26 cellular contexts compared by ENCODE assay signal in genomic region chr1:7642418-7642704, GRCh38.
"Had no signal": no experiment of that assay in that cellular context is flagged by ENCODE, and none has a peak within 500 bp of the region (broad histone marks: within the 10 kb centered on the region; RNA-seq: fewer than 3 reads in every experiment).

No MANE protein-coding gene starts in this region.

- H3K27me3 ChIP-seq: pancreas, upper lobe of right lung had no signal

- DNase-seq: hypothalamus; immature natural killer cell; left ventricle myocardium inferior; mesendoderm; naive B cell; natural killer cell; occipital lobe; pancreas; retina; stimulated activated CD4-positive, alpha-beta T cell treated with anti-CD3 and anti-CD28 coated beads, Interleukin-4, amount 100 ng/mL, for 24 hours; stimulated activated naive CD4-positive, alpha-beta T cell; tibial artery; trophoblast cell; upper lobe of right lung had no signal

- H3K36me3 ChIP-seq: left ventricle myocardium inferior, neutrophil, pancreas, prostate gland, suprapubic skin, thoracic aorta, tibial artery, upper lobe of right lung had no signal

- H3K4me3 ChIP-seq: left ventricle myocardium inferior, lung, pancreas, prostate gland, skin epidermis, suprapubic skin, thoracic aorta, tibial artery, upper lobe of right lung had no signal

- H3K27me3 Mint-ChIP-seq: stimulated activated naive CD8-positive, alpha-beta T cell treated with anti-CD3 and anti-CD28 coated beads, Interleukin-15, Interleukin-2, amounts not matched to agents 100 ng/mL and 50 ng/mL, for 24 hours had no signal

- H3K9me3 Mint-ChIP-seq: immature natural killer cell; mesothelial cell of epicardium; natural killer cell; nephron progenitor cell; stimulated activated effector memory CD8-positive, alpha-beta T cell treated with anti-CD3 and anti-CD28 coated beads, Interleukin-12 subunit alpha, Interleukin-12 subunit beta, amount 100 ng/mL, for 72 hours; stimulated activated naive CD8-positive, alpha-beta T cell treated with anti-CD3 and anti-CD28 coated beads, Interleukin-15, Interleukin-2, amounts not matched to agents 100 ng/mL and 50 ng/mL, for 24 hours had no signal

- H3K36me3 Mint-ChIP-seq: immature natural killer cell; mesothelial cell of epicardium; naive B cell; natural killer cell; stimulated activated effector memory CD8-positive, alpha-beta T cell treated with anti-CD3 and anti-CD28 coated beads, Interleukin-12 subunit alpha, Interleukin-12 subunit beta, amount 100 ng/mL, for 72 hours had no signal

- H3K4me1 ChIP-seq: pancreas, prostate gland, suprapubic skin had no signal

- H3K27ac Mint-ChIP-seq: immature natural killer cell; naive B cell; natural killer cell; nephron progenitor cell; stimulated activated effector memory CD8-positive, alpha-beta T cell treated with anti-CD3 and anti-CD28 coated beads, Interleukin-12 subunit alpha, Interleukin-12 subunit beta, amount 100 ng/mL, for 72 hours; stimulated activated naive CD8-positive, alpha-beta T cell treated with anti-CD3 and anti-CD28 coated beads, Interleukin-15, Interleukin-2, amounts not matched to agents 100 ng/mL and 50 ng/mL, for 24 hours had no signal

- H3K27ac ChIP-seq: left ventricle myocardium inferior, neutrophil, pancreas, prostate gland, skin epidermis, suprapubic skin, thoracic aorta, tibial artery, upper lobe of right lung had no signal

- H3K9me3 ChIP-seq: neutrophil, pancreas, prostate gland, suprapubic skin, thoracic aorta, tibial artery, upper lobe of right lung had no signal

- ATAC-seq: natural killer cell; right cardiac atrium; sciatic nerve; stimulated activated effector memory CD8-positive, alpha-beta T cell treated with anti-CD3 and anti-CD28 coated beads, Interleukin-12 subunit alpha, Interleukin-12 subunit beta, amount 100 ng/mL, for 72 hours; upper lobe of right lung had no signal

- H3K4me3 Mint-ChIP-seq: immature natural killer cell; mesothelial cell of epicardium; naive B cell; natural killer cell; nephron progenitor cell; stimulated activated effector memory CD8-positive, alpha-beta T cell treated with anti-CD3 and anti-CD28 coated beads, Interleukin-12 subunit alpha, Interleukin-12 subunit beta, amount 100 ng/mL, for 72 hours; stimulated activated naive CD8-positive, alpha-beta T cell treated with anti-CD3 and anti-CD28 coated beads, Interleukin-15, Interleukin-2, amounts not matched to agents 100 ng/mL and 50 ng/mL, for 24 hours had no signal
